In the genomic region with DNA sequence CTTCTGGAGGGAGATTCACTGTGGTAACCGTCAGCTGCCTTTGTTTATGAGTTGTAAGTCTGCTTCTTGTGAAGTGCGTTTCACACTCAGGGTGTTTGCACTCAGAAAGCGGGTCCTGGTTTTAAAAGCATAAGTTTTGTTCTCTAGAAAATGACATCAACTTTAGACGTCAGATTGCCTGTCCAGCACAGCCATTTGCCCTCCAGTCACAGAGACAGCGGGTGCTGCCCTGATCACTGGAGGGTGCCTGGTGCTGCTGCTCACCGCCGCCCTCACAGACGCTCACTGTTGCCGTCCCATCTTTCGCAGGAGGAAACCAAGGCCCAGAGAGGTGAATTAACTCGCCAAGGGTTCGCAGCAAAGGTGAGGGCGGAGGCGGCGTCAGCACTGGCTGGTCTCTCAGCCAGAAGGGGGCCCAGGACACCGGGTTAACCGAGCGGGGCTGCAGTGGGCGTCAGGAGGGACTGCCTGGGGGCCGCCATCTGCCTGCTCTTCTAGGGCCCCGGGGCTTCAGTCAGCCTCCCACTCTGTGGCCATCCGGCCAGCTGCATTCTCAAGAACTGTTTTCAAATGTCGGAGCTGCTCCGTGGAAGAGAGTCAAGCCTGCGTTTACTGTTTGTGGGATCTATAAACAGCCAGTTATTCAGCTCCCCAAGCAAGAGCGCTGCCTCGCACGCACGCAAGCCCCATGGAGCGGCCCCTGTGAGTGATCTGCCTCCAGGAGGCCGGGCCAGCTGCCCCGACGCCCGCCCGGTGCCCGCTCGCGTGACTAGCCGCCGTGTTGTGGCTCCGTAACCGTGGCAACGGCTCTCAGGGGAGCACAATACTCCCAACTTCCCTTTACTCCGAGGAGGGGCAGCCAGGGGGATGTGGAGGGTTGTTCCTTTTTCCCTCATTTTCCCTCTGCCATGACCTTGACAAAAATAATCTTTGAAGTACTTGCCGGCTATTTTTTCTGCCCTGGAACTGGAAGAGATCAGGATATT, we compare ENCODE assay signal across 8 cellular contexts. TPM values are rescaled to one million over a fixed set of nuclear protein-coding genes. Genes with fewer than 3 reads are reported as not detected.
DNase-seq lines count a peak whose midpoint lies in the region; ATAC-seq, FAIRE-seq and TF ChIP-seq lines count a peak whose summit lies in the region.

No MANE protein-coding gene starts in this region.

- no peak overlapping the region for H3K4me3 Mint-ChIP-seq in astrocyte (ENCODE audit: unreplicated experiment)

- H3K27ac ChIP-seq in astrocyte (ENCODE audit: low read depth, low read length) (peak overlapping the region; percentile 99), small intestine (ENCODE audit: low read depth in 1 of 2, low read length in 1 of 2) (peak overlapping the region in 1 of 2 donors; percentile 62)

- H3K4me3 ChIP-seq in astrocyte (ENCODE audit: insufficient read depth, low read depth, low read length) (peak overlapping the region; percentile 20), small intestine (ENCODE audit: low read depth in 1 of 2, low read length in 2 of 2) (no peak overlapping the region)

- H3K9me3 ChIP-seq in astrocyte (ENCODE audit: insufficient read depth, low read depth, low read length) (no peaks in the 10 kb centered on the region), small intestine (ENCODE audit: control insufficient read depth, low read depth) (no peaks in the 10 kb centered on the region)

- H3K9me3 Mint-ChIP-seq in astrocyte (ENCODE audit: unreplicated experiment): peaks cover 8% of the 10 kb centered on the region

- H3K79me2 ChIP-seq in astrocyte (ENCODE audit: insufficient read depth, low read length): no peaks in the 10 kb centered on the region

- H2AFZ ChIP-seq in astrocyte (ENCODE audit: low read depth, low read length): peak overlapping the region; percentile 33

- DNase-seq in GM10266 (ENCODE audit: extremely low spot score) (peak; percentile 85), astrocyte (ENCODE audit: low read depth) (peak; percentile 89), iPS-NIHi7 (ENCODE audit: extremely low spot score) (peak; percentile 73), small intestine (peak; percentile 31), NCI-H226 (no peak)

- H3K27me3 Mint-ChIP-seq in astrocyte (ENCODE audit: low read depth, unreplicated experiment): peaks cover 5% of the 10 kb centered on the region

- no peaks in the 10 kb centered on the region for H4K20me1 ChIP-seq in astrocyte (ENCODE audit: insufficient read depth, low read length)

- H3K27ac Mint-ChIP-seq in astrocyte (ENCODE audit: unreplicated experiment): peak overlapping the region; percentile 75

- TF ChIP-seq EP300 in Ishikawa (IDR thresholded peaks at IDR 0.05; ENCODE audit: borderline replicate concordance): peak; percentile 38

- peak; percentile 29 for TF ChIP-seq CTCF in GM10266 (IDR thresholded peaks at IDR 0.05; ENCODE audit: control insufficient read depth, insufficient read depth, low read depth, missing control alignments)
- no peak for TF ChIP-seq CTCF in astrocyte (IDR thresholded peaks at IDR 0.05; ENCODE audit: insufficient read depth, low read depth, low read length)

- peak; percentile 73 for ATAC-seq in GM21786 (IDR thresholded peaks at IDR 0.05; ENCODE audit: unreplicated experiment)

- TF ChIP-seq RAD21 in Ishikawa (IDR thresholded peaks at IDR 0.05; ENCODE audit: low read depth): no peak

- H3K36me3 Mint-ChIP-seq in astrocyte (ENCODE audit: low read depth, unreplicated experiment): peaks cover 9% of the 10 kb centered on the region

- H3K27me3 ChIP-seq in astrocyte (ENCODE audit: insufficient read depth, low read length): no peaks in the 10 kb centered on the region
- peaks cover 0 to 2% of the 10 kb centered on the region in 2 donors for H3K27me3 ChIP-seq in small intestine (ENCODE audit: control insufficient read depth in 2 of 2, insufficient read depth in 2 of 2, low read length in 2 of 2)

- H3K4me1 Mint-ChIP-seq in astrocyte (ENCODE audit: low read depth, unreplicated experiment): peaks cover 21% of the 10 kb centered on the region

- H3K4me2 ChIP-seq in astrocyte (ENCODE audit: low read length): peak overlapping the region; percentile 80

- WGBS in small intestine, 3 donors: 27 to 39% (median 29%) methylated on average over 44 to 45 of the region's 45 CpGs

- peaks cover 47% of the 10 kb centered on the region for H3K4me1 ChIP-seq in astrocyte (ENCODE audit: insufficient read depth, low read length)
- no peaks in the 10 kb centered on the region for H3K4me1 ChIP-seq in small intestine (ENCODE audit: control insufficient read depth in 2 of 2, insufficient read depth in 1 of 2, low read depth in 1 of 2, low read length in 1 of 2)

- FAIRE-seq in astrocyte (lab: Jason Lieb, UNC): no peak
- FAIRE-seq in small intestine (lab: Jason Lieb, UNC): no peak

- peak overlapping the region; percentile 94 for H3K9ac ChIP-seq in astrocyte (ENCODE audit: low read length)

- H3K36me3 ChIP-seq in astrocyte (ENCODE audit: insufficient read depth, low read length) (no peaks in the 10 kb centered on the region), small intestine (ENCODE audit: control insufficient read depth in 2 of 2, insufficient read depth in 2 of 2, low read length in 2 of 2) (no peaks in the 10 kb centered on the region)

TF ChIP-seq in Ishikawa, 13 proteins besides CTCF, POLR2A, EP300 and RAD21 (continues in another document):
- peak; percentile 47; the same call in 1 of the 2 replicates for TF ChIP-seq TCF12 (IDR thresholded peaks at IDR 0.05; ENCODE audit: low read depth)
- TF ChIP-seq YY1 (IDR thresholded peaks at IDR 0.05; ENCODE audit: low read depth): no peak
- TF ChIP-seq TAF1 (IDR thresholded peaks at IDR 0.05; ENCODE audit: low read depth): 0 out of 2 replicates have a peak, but pooled peaks have one; percentile 20
- TF ChIP-seq CEBPB (IDR thresholded peaks at IDR 0.05): no peak
- TF ChIP-seq NFIC (IDR thresholded peaks at IDR 0.05): peak; percentile 60
- TF ChIP-seq, protein P1, sequence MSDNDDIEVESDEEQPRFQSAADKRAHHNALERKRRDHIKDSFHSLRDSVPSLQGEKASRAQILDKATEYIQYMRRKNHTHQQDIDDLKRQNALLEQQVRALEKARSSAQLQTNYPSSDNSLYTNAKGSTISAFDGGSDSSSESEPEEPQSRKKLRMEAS (IDR thresholded peaks at IDR 0.05): peak; percentile 80
- TF ChIP-seq TEAD4 (IDR thresholded peaks at IDR 0.05): no peak

TF ChIP-seq in PFSK-1, 5 proteins besides CTCF, POLR2A, EP300 and RAD21:
- TF ChIP-seq POLR2AphosphoS5 (IDR thresholded peaks at IDR 0.05; ENCODE audit: low read depth, low read length): no peak
- TF ChIP-seq FOXP2 (optimal IDR thresholded peaks at IDR 0.05; ENCODE audit: borderline replicate concordance, extremely low read depth, extremely low read length, insufficient read depth): peak; percentile 41
- TF ChIP-seq, protein P2, sequence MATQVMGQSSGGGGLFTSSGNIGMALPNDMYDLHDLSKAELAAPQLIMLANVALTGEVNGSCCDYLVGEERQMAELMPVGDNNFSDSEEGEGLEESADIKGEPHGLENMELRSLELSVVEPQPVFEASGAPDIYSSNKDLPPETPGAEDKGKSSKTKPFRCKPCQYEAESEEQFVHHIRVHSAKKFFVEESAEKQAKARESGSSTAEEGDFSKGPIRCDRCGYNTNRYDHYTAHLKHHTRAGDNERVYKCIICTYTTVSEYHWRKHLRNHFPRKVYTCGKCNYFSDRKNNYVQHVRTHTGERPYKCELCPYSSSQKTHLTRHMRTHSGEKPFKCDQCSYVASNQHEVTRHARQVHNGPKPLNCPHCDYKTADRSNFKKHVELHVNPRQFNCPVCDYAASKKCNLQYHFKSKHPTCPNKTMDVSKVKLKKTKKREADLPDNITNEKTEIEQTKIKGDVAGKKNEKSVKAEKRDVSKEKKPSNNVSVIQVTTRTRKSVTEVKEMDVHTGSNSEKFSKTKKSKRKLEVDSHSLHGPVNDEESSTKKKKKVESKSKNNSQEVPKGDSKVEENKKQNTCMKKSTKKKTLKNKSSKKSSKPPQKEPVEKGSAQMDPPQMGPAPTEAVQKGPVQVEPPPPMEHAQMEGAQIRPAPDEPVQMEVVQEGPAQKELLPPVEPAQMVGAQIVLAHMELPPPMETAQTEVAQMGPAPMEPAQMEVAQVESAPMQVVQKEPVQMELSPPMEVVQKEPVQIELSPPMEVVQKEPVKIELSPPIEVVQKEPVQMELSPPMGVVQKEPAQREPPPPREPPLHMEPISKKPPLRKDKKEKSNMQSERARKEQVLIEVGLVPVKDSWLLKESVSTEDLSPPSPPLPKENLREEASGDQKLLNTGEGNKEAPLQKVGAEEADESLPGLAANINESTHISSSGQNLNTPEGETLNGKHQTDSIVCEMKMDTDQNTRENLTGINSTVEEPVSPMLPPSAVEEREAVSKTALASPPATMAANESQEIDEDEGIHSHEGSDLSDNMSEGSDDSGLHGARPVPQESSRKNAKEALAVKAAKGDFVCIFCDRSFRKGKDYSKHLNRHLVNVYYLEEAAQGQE (IDR thresholded peaks at IDR 0.05; ENCODE audit: insufficient read depth in 1 of 2, low read depth in 2 of 2, low read length in 2 of 2): no peak

RNA-seq across cellular contexts. Expression of gene EXOC3, which starts 43.4 kb away (rescaled TPM):
- polyA plus RNA-seq in PFSK-1 (2012; ENCODE audit: insufficient read length, low read depth): 50.7 TPM
- 36.7 and 37.9 TPM in 2 replicates for total RNA-seq in astrocyte
- polyA plus RNA-seq in small intestine: 10 to 100 TPM; 47.2 to 85.7 (median 70.5) TPM
